In the genomic region with DNA sequence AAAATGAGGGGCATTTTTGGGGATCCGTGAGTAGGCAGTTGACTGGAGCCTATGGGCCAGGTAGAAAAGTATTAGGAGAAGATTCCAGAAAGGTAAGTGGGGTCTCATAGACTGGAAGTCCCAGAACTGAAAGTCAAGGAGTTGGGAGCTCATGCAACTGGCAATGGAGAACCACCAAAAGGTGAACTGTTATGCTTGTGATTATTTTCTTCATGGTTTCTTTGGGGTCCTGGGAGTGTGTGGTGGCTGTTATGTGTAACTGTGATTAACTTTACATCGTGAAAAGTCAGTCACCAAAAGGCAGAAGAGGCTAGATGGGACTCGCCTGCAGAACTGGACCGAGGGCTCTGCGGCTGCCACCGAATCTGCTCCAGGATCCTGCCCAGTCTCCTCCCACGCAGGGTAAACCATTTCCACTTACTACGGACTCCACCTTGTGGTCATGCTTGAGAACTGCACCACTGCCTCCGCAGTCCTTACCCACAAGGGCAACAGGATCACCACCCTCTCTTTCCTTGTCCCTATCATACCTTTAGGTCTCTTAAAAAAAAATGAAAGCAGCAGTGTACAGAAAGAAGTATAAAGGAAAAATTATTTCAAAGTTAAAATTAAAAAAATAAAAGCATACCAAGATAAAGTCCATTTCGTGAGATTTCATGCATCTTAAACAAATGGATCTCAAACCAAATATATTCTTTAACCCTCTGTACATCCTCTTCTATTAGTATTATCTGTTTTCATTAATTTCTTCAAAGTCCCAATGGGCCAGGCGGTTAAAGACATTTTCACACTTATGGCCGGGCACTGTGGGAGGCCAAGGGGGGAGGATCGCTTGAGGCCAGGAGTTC, we compare ENCODE assay signal across 8 cellular contexts. TPM values are rescaled to one million over a fixed set of nuclear protein-coding genes. Genes with fewer than 3 reads are reported as not detected.
DNase-seq lines count a peak whose midpoint lies in the region; ATAC-seq, FAIRE-seq and TF ChIP-seq lines count a peak whose summit lies in the region.

No MANE protein-coding gene starts in this region.

- WGBS in aorta, 2 donors: 24 to 26% methylated on average over 13 of the region's 13 CpGs

- FAIRE-seq in H54 (lab: Jason Lieb, UNC): peak; percentile 74

- H3K27ac ChIP-seq in SU-DHL-6 (ENCODE audit: low read depth, low read length): peak overlapping the region; percentile 2; the same call in 1 of the 2 replicates
- H3K27ac ChIP-seq in aorta (ENCODE audit: low read depth in 1 of 2, low read length in 2 of 2): no peak overlapping the region

- H3F3A ChIP-seq in SU-DHL-6 (ENCODE audit: insufficient read depth): no peaks in the 10 kb centered on the region; the same call in 1 of the 2 replicates

- DNase-seq in Daoy (ENCODE audit: low read depth) (peak; percentile 82), H54 (ENCODE audit: insufficient read length, low spot score) (peak; percentile 80), NCI-H1105 treated with DMSO at 0.1 percent for 48 hours (lab: John Stamatoyannopoulos, UW) (peak; percentile 73), cardiac septum (ENCODE audit: low spot score) (peak; percentile 92), renal cortical epithelial cell (ENCODE audit: low read depth) (peak; percentile 83), aorta (peak; percentile 90 to 92)
- DNase-seq in activated naive CD8-positive, alpha-beta T cell treated with anti-CD3 and anti-CD28 coated beads, Interleukin-2, amount 50 U/mL, for 16 hours (ENCODE audit: low read depth, low spot score): peak; percentile 42

- no peak overlapping the region; the same call in 1 of the 2 replicates for H3K9ac ChIP-seq in SU-DHL-6 (ENCODE audit: low read length)

- intact Hi-C loops in cardiac septum (cut with DNase I) (loop anchor here (1.0 to 10.0 kb wide), 3 partner anchors 53 to 456 kb away; partner anchors contain the start of gene SLC1A4), aorta (cut with DNase I) (loop anchor here (1.0 kb wide), 1 partner anchor 123 kb away; no protein-coding TSS in a partner anchor)

- H3K27me3 ChIP-seq in SU-DHL-6 (ENCODE audit: low read length) (no peaks in the 10 kb centered on the region), aorta (ENCODE audit: control insufficient read depth in 1 of 2, insufficient read depth in 2 of 2, low read length in 1 of 2) (no peaks in the 10 kb centered on the region)

- H3K36me3 ChIP-seq in SU-DHL-6 (ENCODE audit: low read length) (peaks cover 9% of the 10 kb centered on the region; the same call in 1 of the 2 replicates), aorta (ENCODE audit: control insufficient read depth in 1 of 2, insufficient read depth in 2 of 2, low read length in 1 of 2) (no peaks in the 10 kb centered on the region)

- TF ChIP-seq POLR2A in H54 (IDR thresholded peaks at IDR 0.05; ENCODE audit: low read depth, low read length): no peak

- H3K4me2 ChIP-seq in SU-DHL-6 (ENCODE audit: low read depth, low read length, poor library complexity, severe bottlenecking): peak overlapping the region; percentile 24

- no peaks in the 10 kb centered on the region for H3K79me2 ChIP-seq in SU-DHL-6 (ENCODE audit: insufficient read depth, low read length)

- H2AFZ ChIP-seq in SU-DHL-6 (ENCODE audit: low read depth, low read length, severe bottlenecking): no peak overlapping the region

- ATAC-seq in aorta (ENCODE audit: low FRiP score): peak; percentile 96

- no peak overlapping the region for H3K4me3 ChIP-seq in SU-DHL-6 (ENCODE audit: insufficient read depth, low read length, poor library complexity, severe bottlenecking)
- H3K4me3 ChIP-seq in aorta (ENCODE audit: low read length in 2 of 2): no peak overlapping the region

- H3K9me3 ChIP-seq in SU-DHL-6 (ENCODE audit: insufficient read depth, low read length) (peaks cover 11% of the 10 kb centered on the region; the same call in 1 of the 2 replicates), aorta (ENCODE audit: control insufficient read depth, low read length) (no peaks in the 10 kb centered on the region)

- peak; percentile 79 for TF ChIP-seq CTCF in SU-DHL-6 (IDR thresholded peaks at IDR 0.05; ENCODE audit: insufficient read depth, low read length, poor library complexity, severe bottlenecking)

- no peaks in the 10 kb centered on the region for H4K20me1 ChIP-seq in SU-DHL-6 (ENCODE audit: low read depth, low read length)

- H3K9me2 ChIP-seq in SU-DHL-6 (replicated peaks; ENCODE audit: insufficient read depth, low read length): no peaks in the 10 kb centered on the region

- H3K4me1 ChIP-seq in aorta (ENCODE audit: control insufficient read depth in 1 of 2, insufficient read depth in 2 of 2, low read length in 2 of 2): no peaks in the 10 kb centered on the region

RNA-seq across cellular contexts. Expression of gene CEP68, which starts 15.6 kb away (rescaled TPM):
- total RNA-seq in Daoy (2014; rRNA removed; shearing (Covaris generic)): 3.7 and 4.5 TPM in 2 replicates
- 21.6 TPM for total RNA-seq in cardiac septum
- 3.6 and 19.1 TPM in 2 replicates for total RNA-seq in renal cortical epithelial cell
- 10 to 100 TPM; 16.6 to 31.0 TPM for total RNA-seq in aorta
- 1 to 10 TPM; 3.5 to 9.2 TPM for polyA plus RNA-seq in aorta

RNA-seq across cellular contexts. Expression of gene SLC1A4, which starts 51.4 kb away (rescaled TPM):
- total RNA-seq in Daoy (2014; rRNA removed; shearing (Covaris generic)): 13.3 and 14.0 TPM in 2 replicates
- 22.2 TPM for total RNA-seq in cardiac septum
- total RNA-seq in renal cortical epithelial cell: 8.5 and 11.5 TPM in 2 replicates
- 10 to 100 TPM; 22.5 to 26.4 TPM for total RNA-seq in aorta
- polyA plus RNA-seq in aorta: 10 to 100 TPM in 1 of 2 donors, 1 to 10 TPM in 1; 6.9 to 13.1 TPM

Comparison
In these comparisons a context has a peak if more than half of its experiments do, and no peak if none do; other contexts are left out.
1. DNase-seq: peak in every context shown above with its lines; median percentile 92 in cardiac septum; 91 in aorta; 83 in renal cortical epithelial cell; 82 in Daoy; 80 in H54; 73 in NCI-H1105 treated with DMSO at 0.1 percent for 48 hours; 42 in activated naive CD8-positive, alpha-beta T cell treated with anti-CD3 and anti-CD28 coated beads, Interleukin-2, amount 50 U/mL, for 16 hours.